ENCODE assay signal across 8 cellular contexts in genomic region chr2:65436825-65437221, GRCh38. TPM values are rescaled to one million over a fixed set of nuclear protein-coding genes. Genes with fewer than 3 reads are reported as not detected.
DNase-seq lines count a peak whose midpoint lies in the region; ATAC-seq, FAIRE-seq and TF ChIP-seq lines count a peak whose summit lies in the region.

No MANE protein-coding gene starts in this region.

- peak overlapping the region; percentile 86 for H3K4me3 ChIP-seq in GM23248
- H3K4me3 ChIP-seq in Loucy (ENCODE audit: low read length, poor library complexity, severe bottlenecking), result peak overlapping the region; percentile 80
- peak overlapping the region; percentile 62 for H3K4me3 ChIP-seq in kidney epithelial cell (ENCODE audit: low read depth, low read length)

- H3K9me2 ChIP-seq in GM23248 (ENCODE audit: insufficient read depth) (no peaks in the 10 kb centered on the region), Loucy (replicated peaks; ENCODE audit: low read depth, low read length) (no peaks in the 10 kb centered on the region)

- no peak for ATAC-seq in activated naive CD8-positive, alpha-beta T cell treated with anti-CD3 and anti-CD28 coated beads, Interleukin-2, amount 10 ng/mL, durations not matched to agents 7 days and 5 days (ENCODE audit: low read depth)
- peak; percentile 92 for ATAC-seq in stimulated activated effector memory CD8-positive, alpha-beta T cell treated with anti-CD3 and anti-CD28 coated beads, Interleukin-12 subunit alpha, Interleukin-12 subunit beta, amount 100 ng/mL, for 72 hours

- H3K9ac ChIP-seq in GM23248 (peak overlapping the region; percentile 95), Loucy (ENCODE audit: low read depth, low read length, poor library complexity, severe bottlenecking) (peak overlapping the region; percentile 64)

- peak overlapping the region; percentile 18 for H3K27ac Mint-ChIP-seq in activated naive CD8-positive, alpha-beta T cell treated with anti-CD3 and anti-CD28 coated beads, Interleukin-2, amount 10 ng/mL, durations not matched to agents 7 days and 5 days
- peak overlapping the region; percentile 78 for H3K27ac Mint-ChIP-seq in stimulated activated effector memory CD8-positive, alpha-beta T cell treated with anti-CD3 and anti-CD28 coated beads, Interleukin-12 subunit alpha, Interleukin-12 subunit beta, amount 100 ng/mL, for 72 hours

- H3F3A ChIP-seq in GM23248 (ENCODE audit: insufficient read depth), result peaks cover 26% of the 10 kb centered on the region
- peaks cover 5% of the 10 kb centered on the region; the same call in 1 of the 2 replicates for H3F3A ChIP-seq in Loucy (ENCODE audit: low read depth)

- no peaks in the 10 kb centered on the region for H3K9me3 ChIP-seq in GM23248 (ENCODE audit: low read depth)
- no peaks in the 10 kb centered on the region for H3K9me3 ChIP-seq in Loucy (ENCODE audit: insufficient read depth, low read depth, low read length)

- no peak for TF ChIP-seq CTCF in Loucy (conservative IDR thresholded peaks at IDR 0.05; ENCODE audit: low read length)
- TF ChIP-seq CTCF in kidney epithelial cell (IDR thresholded peaks at IDR 0.05; ENCODE audit: insufficient read depth, low read length, poor library complexity, severe bottlenecking), result no peak

- peaks cover 7% of the 10 kb centered on the region for H3K4me1 ChIP-seq in GM23248 (ENCODE audit: insufficient read depth)
- peaks cover 17% of the 10 kb centered on the region for H3K4me1 ChIP-seq in Loucy (ENCODE audit: insufficient read depth, low read length, poor library complexity, severe bottlenecking)

- FAIRE-seq in GM18507 (lab: Jason Lieb, UNC), result peak; percentile 95

- POLR2A ChIA-PET in activated naive CD8-positive, alpha-beta T cell treated with anti-CD3 and anti-CD28 coated beads, Interleukin-2, amount 10 ng/mL, durations not matched to agents 7 days and 5 days (lab: Charles Lee), result interaction anchor here (0.9 to 2.2 kb wide), 4 partner anchors 10 to 209 kb away, joined by 3 to 6 read pairs (median 4); partner anchors contain the start of gene ACTR2

- H3K9me3 Mint-ChIP-seq in activated naive CD8-positive, alpha-beta T cell treated with anti-CD3 and anti-CD28 coated beads, Interleukin-2, amount 10 ng/mL, durations not matched to agents 7 days and 5 days, result peaks cover 1% of the 10 kb centered on the region
- H3K9me3 Mint-ChIP-seq in stimulated activated effector memory CD8-positive, alpha-beta T cell treated with anti-CD3 and anti-CD28 coated beads, Interleukin-12 subunit alpha, Interleukin-12 subunit beta, amount 100 ng/mL, for 72 hours, result no peaks in the 10 kb centered on the region

- peak overlapping the region; percentile 98 for H3K27ac ChIP-seq in GM23248

- in situ Hi-C loops in GM23248 (cut with MboI), result no loop called here

- H2AFZ ChIP-seq in GM23248 (peak overlapping the region; percentile 86), Loucy (ENCODE audit: low read length) (peak overlapping the region; percentile 84)

- H3K27me3 Mint-ChIP-seq in activated naive CD8-positive, alpha-beta T cell treated with anti-CD3 and anti-CD28 coated beads, Interleukin-2, amount 10 ng/mL, durations not matched to agents 7 days and 5 days, result peaks cover 55% of the 10 kb centered on the region

- H3K4me3 Mint-ChIP-seq in activated naive CD8-positive, alpha-beta T cell treated with anti-CD3 and anti-CD28 coated beads, Interleukin-2, amount 10 ng/mL, durations not matched to agents 7 days and 5 days, result peak overlapping the region; percentile 88
- H3K4me3 Mint-ChIP-seq in stimulated activated effector memory CD8-positive, alpha-beta T cell treated with anti-CD3 and anti-CD28 coated beads, Interleukin-12 subunit alpha, Interleukin-12 subunit beta, amount 100 ng/mL, for 72 hours, result peak overlapping the region; percentile 93

- H4K20me1 ChIP-seq in GM23248 (ENCODE audit: insufficient read depth), result no peaks in the 10 kb centered on the region
- H4K20me1 ChIP-seq in Loucy (ENCODE audit: insufficient read depth, low read length, poor library complexity, severe bottlenecking), result no peaks in the 10 kb centered on the region

- WGBS in GM23248 (ENCODE audit: low coverage in 1 of 2, low lambda C conversion rate in 2 of 2, missing lambda C conversion rate in 2 of 2), 2 experiments, result 3 to 6% methylated on average over 12 of the region's 12 CpGs

- H3K27me3 ChIP-seq in GM23248 (replicated peaks; ENCODE audit: insufficient read depth), result no peaks in the 10 kb centered on the region
- peaks cover 6% of the 10 kb centered on the region for H3K27me3 ChIP-seq in Loucy (ENCODE audit: insufficient read depth, low read length, poor library complexity, severe bottlenecking)
- H3K27me3 ChIP-seq in kidney epithelial cell (ENCODE audit: control insufficient read depth, insufficient read depth, low read length), result no peaks in the 10 kb centered on the region

- H3K36me3 ChIP-seq in GM23248 (ENCODE audit: low read depth) (no peaks in the 10 kb centered on the region), Loucy (ENCODE audit: insufficient read depth, low read length) (no peaks in the 10 kb centered on the region), kidney epithelial cell (ENCODE audit: control insufficient read depth, insufficient read depth, low read length) (no peaks in the 10 kb centered on the region)

- H3K4me1 Mint-ChIP-seq in activated naive CD8-positive, alpha-beta T cell treated with anti-CD3 and anti-CD28 coated beads, Interleukin-2, amount 10 ng/mL, durations not matched to agents 7 days and 5 days, result peaks cover 8% of the 10 kb centered on the region
- peaks cover 32% of the 10 kb centered on the region for H3K4me1 Mint-ChIP-seq in stimulated activated effector memory CD8-positive, alpha-beta T cell treated with anti-CD3 and anti-CD28 coated beads, Interleukin-12 subunit alpha, Interleukin-12 subunit beta, amount 100 ng/mL, for 72 hours

- DNase-seq in GM18507 (ENCODE audit: extremely low spot score, insufficient read length, low read depth), result peak; percentile 74
- DNase-seq in GM23248, result peak; percentile 63
- no peak for DNase-seq in activated naive CD8-positive, alpha-beta T cell treated with anti-CD3 and anti-CD28 coated beads, Interleukin-2, amount 10 ng/mL, durations not matched to agents 7 days and 5 days
- DNase-seq in kidney epithelial cell (ENCODE audit: low read depth), result no peak
- peak in 1 of 2 donors; percentile 81 for DNase-seq in stimulated activated effector memory CD8-positive, alpha-beta T cell treated with anti-CD3 and anti-CD28 coated beads, Interleukin-12 subunit alpha, Interleukin-12 subunit beta, amount 100 ng/mL, for 72 hours (ENCODE audit: low spot score in 2 of 2)
- DNase-seq in foreskin melanocyte, result no peak
- DNase-seq in NCI-H1436 (lab: John Stamatoyannopoulos, UW), result no peak

- H3K36me3 Mint-ChIP-seq in activated naive CD8-positive, alpha-beta T cell treated with anti-CD3 and anti-CD28 coated beads, Interleukin-2, amount 10 ng/mL, durations not matched to agents 7 days and 5 days, result no peaks in the 10 kb centered on the region
- H3K36me3 Mint-ChIP-seq in stimulated activated effector memory CD8-positive, alpha-beta T cell treated with anti-CD3 and anti-CD28 coated beads, Interleukin-12 subunit alpha, Interleukin-12 subunit beta, amount 100 ng/mL, for 72 hours, result peaks cover 16% of the 10 kb centered on the region

- H3K79me2 ChIP-seq in GM23248 (ENCODE audit: insufficient read depth) (peaks cover 12% of the 10 kb centered on the region), Loucy (ENCODE audit: insufficient read depth, low read length) (no peaks in the 10 kb centered on the region)

- H3K4me2 ChIP-seq in GM23248 (ENCODE audit: unreplicated experiment), result peak overlapping the region; percentile 99
- peak overlapping the region; percentile 94 for H3K4me2 ChIP-seq in Loucy (ENCODE audit: low read depth, low read length, poor library complexity, severe bottlenecking)

RNA-seq across cellular contexts. Expression of gene SPRED2, which starts 4.4 kb away (rescaled TPM):
- total RNA-seq in GM23248 (2014; rRNA removed; shearing (Covaris generic)), result 8.5 and 19.7 TPM in 2 replicates
- polyA plus RNA-seq in GM23248 (2016; fragmentation: Nextera tagmentation; extraction: Ambion mirVana), result 19.5 and 20.3 TPM in 2 replicates
- total RNA-seq in activated naive CD8-positive, alpha-beta T cell treated with anti-CD3 and anti-CD28 coated beads, Interleukin-2, amount 10 ng/mL, durations not matched to agents 7 days and 5 days, result 1 to 10 TPM; 9.3 to 9.9 TPM
- total RNA-seq in kidney epithelial cell, result 18.4 and 19.3 TPM in 2 replicates

Comparison
In these comparisons a context has a peak if more than half of its experiments do, and no peak if none do; other contexts are left out.
1. DNase-seq: peak in GM18507 (single experiment) and GM23248 (single experiment); none in activated naive CD8-positive, alpha-beta T cell treated with anti-CD3 and anti-CD28 coated beads, Interleukin-2, amount 10 ng/mL, durations not matched to agents 7 days and 5 days (single experiment), kidney epithelial cell (single experiment), foreskin melanocyte (single experiment) and NCI-H1436 (single experiment).
2. Peak in every context shown above with its lines, with median percentiles within 50 percentile points of each other: H3K4me3 ChIP-seq.